Comparison of ENCODE assay signal across 8 cellular contexts in genomic region chr7:38215734-38216670, GRCh38. TPM values are rescaled to one million over a fixed set of nuclear protein-coding genes. Genes with fewer than 3 reads are reported as not detected.
DNase-seq lines count a peak whose midpoint lies in the region; ATAC-seq, FAIRE-seq and TF ChIP-seq lines count a peak whose summit lies in the region.

No MANE protein-coding gene starts in this region.

- intact Hi-C loops in kidney (cut with DNase I): no loop called here

- no peak overlapping the region for H3K4me3 ChIP-seq in AG04450 (ENCODE audit: low read depth, low read length)
- no peak overlapping the region for H3K4me3 ChIP-seq in bronchial epithelial cell (ENCODE audit: low read depth, low read length)
- peak overlapping the region in 1 of 2 donors; percentile 7 for H3K4me3 ChIP-seq in kidney (ENCODE audit: low read length in 2 of 2)

- DNase-seq in AG04450 (ENCODE audit: low read depth, low spot score) (peak; percentile 88), NCI-H2107 treated with DMSO at 0.1 percent for 48 hours (lab: John Stamatoyannopoulos, UW; ENCODE audit: unreplicated experiment) (peak; percentile 87), bronchial epithelial cell (ENCODE audit: low read depth) (peak; percentile 58), kidney (peak; percentile 91)
- peak; percentile 41 to 67 for DNase-seq in stimulated activated CD4-positive, alpha-beta T cell treated with anti-CD3 and anti-CD28 coated beads, Interleukin-1b, Interleukin-23, amount 100 ng/mL, for 4 hours (ENCODE audit: low read depth in 2 of 2)

- no peak overlapping the region for H3K9ac ChIP-seq in kidney (ENCODE audit: low read length in 2 of 2)

- H3K4me1 ChIP-seq in kidney (ENCODE audit: control insufficient read depth in 1 of 2, insufficient read depth in 1 of 2, low read depth in 1 of 2, low read length in 2 of 2): peaks cover 11 to 18% of the 10 kb centered on the region in 2 donors

- CTCF ChIA-PET in AG04450 (lab: Charles Lee): interaction anchor here (0.6 to 5.7 kb wide), 60 partner anchors 8 to 1232 kb away, joined by 3 to 143 read pairs (median 6); partner anchors contain the start of gene STARD3NL

- peak; percentile 64 for ATAC-seq in GM18861 (IDR thresholded peaks at IDR 0.05; ENCODE audit: unreplicated experiment)
- ATAC-seq in HG03064 (IDR thresholded peaks at IDR 0.05; ENCODE audit: low read depth, unreplicated experiment): peak; percentile 80

- H3K36me3 ChIP-seq in bronchial epithelial cell (ENCODE audit: control insufficient read depth, insufficient read depth, low read length) (peaks cover 2% of the 10 kb centered on the region), kidney (ENCODE audit: control insufficient read depth in 1 of 2, insufficient read depth in 2 of 2, low read length in 2 of 2) (peaks cover 6 to 19% of the 10 kb centered on the region in 2 donors)

- TF ChIP-seq CTCF in AG04450 (IDR thresholded peaks at IDR 0.05; ENCODE audit: low read depth, low read length): peak; percentile 99
- peak; percentile 98 for TF ChIP-seq CTCF in VCaP (conservative IDR thresholded peaks at IDR 0.05)
- peak; percentile 98 for TF ChIP-seq CTCF in bronchial epithelial cell (IDR thresholded peaks at IDR 0.05; ENCODE audit: insufficient read depth, low read length, severe bottlenecking)
- peak; percentile 85 for TF ChIP-seq CTCF in kidney (IDR thresholded peaks at IDR 0.05; ENCODE audit: borderline replicate concordance, extremely low read depth, insufficient read depth)

- no peak for FAIRE-seq in bronchial epithelial cell (lab: Jason Lieb, UNC)
- FAIRE-seq in kidney (lab: Jason Lieb, UNC): peak; percentile 27

- no peak overlapping the region for H3K27ac ChIP-seq in AG04450 (ENCODE audit: low read depth, low read length)
- peak overlapping the region; percentile 96 for H3K27ac ChIP-seq in VCaP
- H3K27ac ChIP-seq in kidney (ENCODE audit: low read depth in 2 of 2, low read length in 2 of 2): peak overlapping the region; percentile 44 to 88

- H3K27me3 ChIP-seq in AG04450 (ENCODE audit: control insufficient read depth, insufficient read depth, low read length): no peaks in the 10 kb centered on the region
- H3K27me3 ChIP-seq in bronchial epithelial cell (ENCODE audit: control insufficient read depth, insufficient read depth, low read length): no peaks in the 10 kb centered on the region

- POLR2A ChIA-PET in AG04450 (lab: Yijun Ruan, JAX): interaction anchor here (0.6 to 1.3 kb wide), 4 partner anchors 16 to 158 kb away, joined by 3 to 5 read pairs (median 4); no protein-coding TSS in a partner anchor

- H3K9me3 ChIP-seq in AG04450 (ENCODE audit: control insufficient read depth, insufficient read depth, low read length) (no peaks in the 10 kb centered on the region), kidney (ENCODE audit: control insufficient read depth in 1 of 2, low read length in 2 of 2) (no peaks in the 10 kb centered on the region)

RNA-seq across cellular contexts. Expression of gene STARD3NL, which starts 38.0 kb away (rescaled TPM):
- 63.8 and 93.4 TPM in 2 replicates for polyA plus RNA-seq in AG04450 (2011; rRNA removed)
- polyA minus RNA-seq in AG04450 (2011; rRNA and poly(A)+ RNA removed): 24.4 and 32.7 TPM in 2 replicates
- total RNA-seq in bronchial epithelial cell: 29.4 and 35.0 TPM in 2 replicates
- 41.0 TPM for total RNA-seq in kidney
- 47.9 TPM for polyA plus RNA-seq in kidney (ENCODE audit: insufficient read depth, low read depth, low replicate concordance)
